9 cellular contexts compared by ENCODE assay signal in the genomic region with DNA sequence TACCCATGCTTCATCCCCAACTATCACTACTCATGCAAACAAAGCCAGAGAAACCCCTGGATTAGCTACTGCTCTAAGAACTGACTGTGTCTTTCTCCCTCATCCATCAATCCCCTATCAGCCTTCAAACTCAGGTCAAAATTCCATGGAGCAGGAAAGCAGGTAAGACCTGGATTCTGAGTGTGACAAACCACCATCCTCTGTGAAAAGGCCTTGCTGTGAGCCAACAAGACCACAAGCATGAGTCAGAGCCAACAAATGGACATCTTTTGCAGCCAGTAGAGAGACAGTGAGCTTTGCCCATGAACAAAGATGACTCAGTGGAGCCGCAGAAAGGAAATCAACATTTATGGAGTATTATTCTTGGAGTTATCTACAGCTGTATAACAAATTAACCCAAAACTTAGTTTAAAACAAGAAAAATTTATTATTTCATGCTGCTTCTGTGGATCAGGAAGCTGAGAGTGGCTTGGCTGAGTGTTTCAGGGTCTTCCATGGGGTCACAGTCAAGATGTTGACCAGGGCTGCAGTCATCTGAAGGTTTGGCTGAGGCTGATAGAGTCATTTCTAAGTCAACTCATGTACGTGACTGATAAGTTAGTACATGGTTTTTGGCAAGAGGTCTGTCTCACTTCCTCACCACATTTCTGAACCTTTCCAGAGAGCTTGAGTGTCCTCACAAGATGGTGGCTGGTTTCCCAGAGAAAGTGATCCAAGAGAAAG.
DNase-seq lines count a peak whose midpoint lies in the region; ATAC-seq and TF ChIP-seq lines count a peak whose summit lies in the region.
"Had no signal": no experiment of that assay in that cellular context is flagged by ENCODE, and none has a peak within 500 bp of the region (broad histone marks: within the 10 kb centered on the region; RNA-seq: fewer than 3 reads in every experiment).

No MANE protein-coding gene starts in this region.

- H3K27me3 ChIP-seq in suprapubic skin (no peaks in the 10 kb centered on the region), sigmoid colon (no peaks in the 10 kb centered on the region)

- no peaks in the 10 kb centered on the region for H3K36me3 ChIP-seq in mucosa of descending colon (ENCODE audit: low read depth)
- H3K36me3 ChIP-seq in suprapubic skin, result no peaks in the 10 kb centered on the region
- no peaks in the 10 kb centered on the region for H3K36me3 ChIP-seq in sigmoid colon

- 75% methylated on average over 2 of the region's 2 CpGs for WGBS in suprapubic skin
- WGBS in sigmoid colon, 2 donors, result 70 to 76% methylated on average over 2 of the region's 2 CpGs

- H3K27ac ChIP-seq in suprapubic skin, result no peak overlapping the region
- no peak overlapping the region for H3K27ac ChIP-seq in sigmoid colon

- H3K9me3 ChIP-seq in mucosa of descending colon (no peaks in the 10 kb centered on the region), suprapubic skin (no peaks in the 10 kb centered on the region), sigmoid colon (no peaks in the 10 kb centered on the region)

- TF ChIP-seq CTCF in mucosa of descending colon (IDR thresholded peaks at IDR 0.05) (no peak), suprapubic skin (IDR thresholded peaks at IDR 0.05) (no peak), sigmoid colon (IDR thresholded peaks at IDR 0.05) (no peak)

- H3K4me3 ChIP-seq in mucosa of descending colon (no peak overlapping the region), suprapubic skin (no peak overlapping the region), sigmoid colon (no peak overlapping the region)

- ATAC-seq in mucosa of descending colon (peak; percentile 54), HG02798 (IDR thresholded peaks at IDR 0.05; ENCODE audit: poor library complexity, unreplicated experiment) (no peak), HG02678 (IDR thresholded peaks at IDR 0.05; ENCODE audit: unreplicated experiment) (no peak)

- H3K4me1 ChIP-seq in mucosa of descending colon (ENCODE audit: low read depth) (no peaks in the 10 kb centered on the region), suprapubic skin (peaks cover 20% of the 10 kb centered on the region), sigmoid colon (peaks cover 0 to 28% (median 25%) of the 10 kb centered on the region in 4 donors)

- intact Hi-C loops in mucosa of descending colon (cut with DNase I, micrococcal nuclease), result no loop called here
- intact Hi-C loops in sigmoid colon (cut with DNase I), result no loop called here

- TF ChIP-seq EP300 in suprapubic skin (IDR thresholded peaks at IDR 0.05) (no peak), sigmoid colon (IDR thresholded peaks at IDR 0.05) (no peak)

- DNase-seq in CD1c-positive myeloid dendritic cell (ENCODE audit: extremely low spot score) (peak; percentile 22), LoVo (ENCODE audit: low spot score) (peak; percentile 84), amniotic stem cell (lab: John Stamatoyannopoulos, UW) (peak; percentile 87), mucosa of descending colon (no peak), suprapubic skin (ENCODE audit: low spot score in 2 of 2) (no peak), sigmoid colon (no peak)
- DNase-seq: stimulated activated CD4-positive, alpha-beta T cell treated with anti-CD3 and anti-CD28 coated beads, Interleukin-12 subunit alpha, Interleukin-12 subunit beta, amount 100 ng/mL, for 4 hours had no signal

- TF ChIP-seq POLR2A in suprapubic skin (IDR thresholded peaks at IDR 0.05) (no peak), sigmoid colon (IDR thresholded peaks at IDR 0.05) (no peak)

Comparison
In these comparisons a context has a peak if more than half of its experiments do, and no peak if none do; other contexts are left out.
1. DNase-seq: peak in CD1c-positive myeloid dendritic cell (single experiment), LoVo (single experiment) and amniotic stem cell (single experiment); none in mucosa of descending colon (0 of 3), suprapubic skin (0 of 2) and sigmoid colon (single experiment).